In genomic region chr4:101018836-101019235, GRCh38 we compare ENCODE assay signal across 8 cellular contexts.
DNase-seq lines count a peak whose midpoint lies in the region; ATAC-seq and TF ChIP-seq lines count a peak whose summit lies in the region.

No MANE protein-coding gene starts in this region.

- H4K20me1 ChIP-seq in HCT116 (ENCODE audit: insufficient read depth): no peaks in the 10 kb centered on the region

- no peaks in the 10 kb centered on the region for H3K27me3 ChIP-seq in HCT116 (ENCODE audit: insufficient read depth, low read length)
- no peaks in the 10 kb centered on the region for H3K27me3 ChIP-seq in HUES6 (ENCODE audit: control insufficient read depth, insufficient read depth, low read length)
- no peaks in the 10 kb centered on the region for H3K27me3 ChIP-seq in HAP-1 (ENCODE audit: low read depth)
- peaks cover 0 to 4% (median 0%) of the 10 kb centered on the region in 7 donors for H3K27me3 ChIP-seq in spleen (replicated peaks in 1 of 7)

- DNase-seq in HCT116 (ENCODE audit: low read depth, low spot score): no peak
- peak; percentile 48 to 56 (median 49) for DNase-seq in immature natural killer cell
- no peak for DNase-seq in HAP-1 (ENCODE audit: low spot score in 2 of 2)
- DNase-seq in NCI-H1105 (lab: John Stamatoyannopoulos, UW): no peak
- no peak for DNase-seq in spleen
- no peak for DNase-seq in progenitor cell of endocrine pancreas (ENCODE audit: low spot score, unreplicated experiment)

- no peak for TF ChIP-seq POLR2A in HCT116 (IDR thresholded peaks at IDR 0.05; ENCODE audit: borderline replicate concordance, extremely low read depth, insufficient read depth, insufficient read length)
- no peak for TF ChIP-seq POLR2A in spleen (IDR thresholded peaks at IDR 0.05)

- H3K36me3 ChIP-seq in HCT116 (ENCODE audit: control insufficient read depth in 1 of 2, insufficient read depth in 2 of 2, low read length in 2 of 2) (peaks cover 0 to 4% of the 10 kb centered on the region in 2 experiments; a peak in 1 of 4 replicates), HUES6 (ENCODE audit: control insufficient read depth, insufficient read depth, low read length) (no peaks in the 10 kb centered on the region; the same call in 1 of the 2 replicates), HAP-1 (replicated peaks) (no peaks in the 10 kb centered on the region), spleen (peaks cover 0 to 14% (median 2%) of the 10 kb centered on the region in 6 donors)

- H3K36me3 Mint-ChIP-seq in immature natural killer cell: peaks cover 0 to 8% (median 5%) of the 10 kb centered on the region in 3 donors
- H3K36me3 Mint-ChIP-seq in progenitor cell of endocrine pancreas (ENCODE audit: insufficient read depth): peaks cover 4% of the 10 kb centered on the region

- H3K4me2 ChIP-seq in HCT116 (ENCODE audit: low read length): no peak overlapping the region

- H3K79me2 ChIP-seq in HCT116 (ENCODE audit: insufficient read depth, low read length): no peaks in the 10 kb centered on the region

- CTCF ChIA-PET in HCT116 (lab: Charles Lee): no interaction called here

- H3K9me3 Mint-ChIP-seq in immature natural killer cell (no peaks in the 10 kb centered on the region), progenitor cell of endocrine pancreas (ENCODE audit: low read depth) (no peaks in the 10 kb centered on the region)

- POLR2A ChIA-PET in HCT116 (lab: Charles Lee): no interaction called here

- RAD21 ChIA-PET in HCT116 (lab: Charles Lee; ENCODE audit: low non-redundant PET in 1 of 2, low total read pairs in 2 of 2, uncharacterized antibody in 2 of 2, unreplicated experiment in 2 of 2): no interaction called here

- TF ChIP-seq RAD21 in HCT116 (IDR thresholded peaks at IDR 0.05; ENCODE audit: low read depth): no peak

- H3K9ac ChIP-seq in HCT116 (ENCODE audit: low read length) (no peak overlapping the region), HUES6 (ENCODE audit: low read length) (no peak overlapping the region)

- in situ Hi-C loops in HAP-1 (cut with MboI; ENCODE audit: low sequenced_read_pairs): no loop called here

- H3K9me3 ChIP-seq in HCT116 (ENCODE audit: control insufficient read depth in 1 of 2, insufficient read depth in 1 of 2, low read depth in 1 of 2, low read length in 2 of 2) (no peaks in the 10 kb centered on the region), HUES6 (ENCODE audit: control insufficient read depth, insufficient read depth, low read depth, low read length) (peaks cover 8% of the 10 kb centered on the region; the same call in 1 of the 2 replicates), HAP-1 (no peaks in the 10 kb centered on the region), spleen (no peaks in the 10 kb centered on the region)

- H3K27me3 Mint-ChIP-seq in immature natural killer cell (ENCODE audit: low read depth in 3 of 3) (peaks cover 4 to 6% (median 5%) of the 10 kb centered on the region in 3 donors), progenitor cell of endocrine pancreas (no peaks in the 10 kb centered on the region)

- H3K4me3 ChIP-seq in HCT116 (replicated peaks in 1 of 2; ENCODE audit: low read depth in 1 of 2, low read length in 2 of 2) (no peak overlapping the region), HUES6 (ENCODE audit: low read depth, low read length) (no peak overlapping the region), HAP-1 (no peak overlapping the region), spleen (no peak overlapping the region)

- WGBS in spleen, 5 donors: 49 to 71% (median 58%) methylated on average over 5 of the region's 5 CpGs

- ATAC-seq in GM18858 (IDR thresholded peaks at IDR 0.05; ENCODE audit: unreplicated experiment) (peak; percentile 53), HCT116 (no peak)

- intact Hi-C loops in HCT116 (cut with micrococcal nuclease) (no loop called here), spleen (cut with DNase I; ENCODE audit: low total_unique reads) (no loop called here)

- H3K4me1 Mint-ChIP-seq in immature natural killer cell: peaks cover 54 to 81% of the 10 kb centered on the region in 2 donors
- H3K4me1 Mint-ChIP-seq in progenitor cell of endocrine pancreas (ENCODE audit: low read depth): peaks cover 2% of the 10 kb centered on the region

- H3K4me3 Mint-ChIP-seq in immature natural killer cell: peak overlapping the region; percentile 71 to 87 (median 77)
- H3K4me3 Mint-ChIP-seq in progenitor cell of endocrine pancreas (ENCODE audit: low read depth): no peak overlapping the region

- no TSS peak for BruUV-seq in HCT116 (replicated peaks; lab: Mats Ljungman, UMichigan)

- TF ChIP-seq CTCF in HCT116 (IDR thresholded peaks at IDR 0.05 in 2 of 3, conservative IDR thresholded peaks at IDR 0.05 in 1 of 3; ENCODE audit: borderline replicate concordance in 1 of 3, insufficient read depth in 1 of 3, low read depth in 2 of 3, low read length in 2 of 3): no peak
- peak in 1 of 11 experiments; percentile 6 for TF ChIP-seq CTCF in spleen (IDR thresholded peaks at IDR 0.05 in 8 of 11, conservative IDR thresholded peaks at IDR 0.05 in 3 of 11)
- TF ChIP-seq CTCF in progenitor cell of endocrine pancreas (IDR thresholded peaks at IDR 0.05; ENCODE audit: unreplicated experiment): no peak

- H3K27ac ChIP-seq in HCT116 (ENCODE audit: low read depth, low read length) (peak overlapping the region; percentile 95), HUES6 (ENCODE audit: low read depth, low read length) (peak overlapping the region; percentile 39; the same call in 1 of the 2 replicates), spleen (peak overlapping the region in 4 of 8 donors; percentile 42 to 75 (median 60))

- H3K27ac Mint-ChIP-seq in immature natural killer cell (peak overlapping the region; percentile 72 to 95 (median 90)), progenitor cell of endocrine pancreas (no peak overlapping the region)

- H3K9me2 ChIP-seq in HCT116 (ENCODE audit: insufficient read depth): no peaks in the 10 kb centered on the region

- H2AFZ ChIP-seq in HCT116 (ENCODE audit: low read depth, low read length, poor library complexity, severe bottlenecking): no peak overlapping the region

- peaks cover 50 to 51% of the 10 kb centered on the region in 2 experiments for H3K4me1 ChIP-seq in HCT116 (ENCODE audit: control insufficient read depth in 1 of 2, insufficient read depth in 2 of 2, low read length in 2 of 2)
- peaks cover 41% of the 10 kb centered on the region for H3K4me1 ChIP-seq in HUES6 (ENCODE audit: control insufficient read depth, insufficient read depth, low read length)
- peaks cover 31% of the 10 kb centered on the region for H3K4me1 ChIP-seq in HAP-1
- H3K4me1 ChIP-seq in spleen: peaks cover 8 to 44% (median 34%) of the 10 kb centered on the region in 6 donors

TF ChIP-seq in HCT116, 20 proteins besides CTCF, POLR2A, EP300 and RAD21:
- no peak for TF ChIP-seq POLR2AphosphoS5 (IDR thresholded peaks at IDR 0.05; ENCODE audit: low read depth, low read length)
- TF ChIP-seq REST (IDR thresholded peaks at IDR 0.05; ENCODE audit: low read depth): no peak
- TF ChIP-seq CBX3 (IDR thresholded peaks at IDR 0.05; ENCODE audit: low read depth): no peak
- no peak for TF ChIP-seq ELF1 (IDR thresholded peaks at IDR 0.05; ENCODE audit: borderline replicate concordance, low read depth)
- TF ChIP-seq SP1 (IDR thresholded peaks at IDR 0.05; ENCODE audit: low read depth): no peak
- TF ChIP-seq CEBPB (IDR thresholded peaks at IDR 0.05; ENCODE audit: low read depth): no peak
- no peak for TF ChIP-seq ZNF274 (IDR thresholded peaks at IDR 0.05; ENCODE audit: low read depth, low read length)
- no peak for TF ChIP-seq YY1 (IDR thresholded peaks at IDR 0.05; ENCODE audit: extremely low read depth, insufficient replicate concordance, low read depth, low read length)
- TF ChIP-seq EZH2 (IDR thresholded peaks at IDR 0.05): no peak
- TF ChIP-seq ZFX (IDR thresholded peaks at IDR 0.05): no peak
- TF ChIP-seq ATF3 (IDR thresholded peaks at IDR 0.05): no peak
- no peak for TF ChIP-seq SIN3A (IDR thresholded peaks at IDR 0.05; ENCODE audit: low read depth)
TF ChIP-seq in HCT116: peak in this region for 0.

Comparison
In these comparisons a context has a peak if more than half of its experiments do, and no peak if none do; other contexts are left out.
1. DNase-seq: peak in immature natural killer cell (3 of 3); none in HCT116 (single experiment), HAP-1 (0 of 2), NCI-H1105 (single experiment), spleen (single experiment) and progenitor cell of endocrine pancreas (single experiment).